ENCODE assay signal across 1 cellular context in the genomic region with DNA sequence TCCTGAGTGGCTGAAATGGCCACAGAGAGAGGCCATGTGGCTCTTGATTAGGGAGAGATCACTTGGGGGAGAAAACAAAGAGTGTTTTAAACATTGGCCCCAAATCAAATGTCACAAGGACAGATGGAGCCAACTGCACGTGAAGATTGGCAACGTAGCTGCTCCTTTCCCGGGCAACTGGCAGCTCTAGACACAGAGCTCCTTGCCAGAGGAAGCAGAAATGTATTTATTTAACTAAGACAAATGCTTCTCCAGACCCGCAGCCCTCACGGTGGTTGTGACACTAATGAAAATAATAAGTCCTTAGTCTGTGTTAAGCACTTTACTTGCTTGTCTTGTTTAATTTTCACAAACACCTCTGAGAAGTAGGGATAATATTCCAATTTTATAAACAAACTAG.
TF ChIP-seq lines count a peak whose summit lies in the region.

No MANE protein-coding gene starts in this region.

TF ChIP-seq in H1, 55 proteins besides CTCF, POLR2A, EP300 and RAD21:
- TF ChIP-seq SAP30 (IDR thresholded peaks at IDR 0.05; ENCODE audit: insufficient read depth, insufficient replicate concordance, low read length), result no peak
- TF ChIP-seq, protein P1, sequence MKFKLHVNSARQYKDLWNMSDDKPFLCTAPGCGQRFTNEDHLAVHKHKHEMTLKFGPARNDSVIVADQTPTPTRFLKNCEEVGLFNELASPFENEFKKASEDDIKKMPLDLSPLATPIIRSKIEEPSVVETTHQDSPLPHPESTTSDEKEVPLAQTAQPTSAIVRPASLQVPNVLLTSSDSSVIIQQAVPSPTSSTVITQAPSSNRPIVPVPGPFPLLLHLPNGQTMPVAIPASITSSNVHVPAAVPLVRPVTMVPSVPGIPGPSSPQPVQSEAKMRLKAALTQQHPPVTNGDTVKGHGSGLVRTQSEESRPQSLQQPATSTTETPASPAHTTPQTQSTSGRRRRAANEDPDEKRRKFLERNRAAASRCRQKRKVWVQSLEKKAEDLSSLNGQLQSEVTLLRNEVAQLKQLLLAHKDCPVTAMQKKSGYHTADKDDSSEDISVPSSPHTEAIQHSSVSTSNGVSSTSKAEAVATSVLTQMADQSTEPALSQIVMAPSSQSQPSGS (IDR thresholded peaks at IDR 0.05; ENCODE audit: low read length), result no peak
TF ChIP-seq in H1: peak in this region for 0.
